In genomic region chr14:92581966-92582566, GRCh38 we compare ENCODE assay signal across 22 cellular contexts.
A peak's percentile ranks its signal among the peaks of the same experiment; 100 is the strongest.
DNase-seq lines count a peak whose midpoint lies in the region; ATAC-seq and TF ChIP-seq lines count a peak whose summit lies in the region.
"Had no signal": no experiment of that assay in that cellular context is flagged by ENCODE, and none has a peak within 500 bp of the region (broad histone marks: within the 10 kb centered on the region; RNA-seq: fewer than 3 reads in every experiment).

No MANE protein-coding gene starts in this region.

- H3K4me3 ChIP-seq in BLaER1 = no peak overlapping the region
- H3K4me3 ChIP-seq in GM12865 (ENCODE audit: low read depth, low read length) = no peak overlapping the region
- no peak overlapping the region for H3K4me3 ChIP-seq in smooth muscle cell
- H3K4me3 ChIP-seq: PC-9 had no signal

- no peak overlapping the region for H2AFZ ChIP-seq in smooth muscle cell (ENCODE audit: low read depth)
- H2AFZ ChIP-seq: PC-9 had no signal

- no peak for ATAC-seq in T-cell (replicated peaks in 1 of 4)
- ATAC-seq in naive thymus-derived CD8-positive, alpha-beta T cell = peak in 1 of 2 donors; percentile 17
- ATAC-seq in HG03469 (IDR thresholded peaks at IDR 0.05; ENCODE audit: unreplicated experiment) = no peak

- H3K9ac ChIP-seq in BLaER1 = no peak overlapping the region
- H3K9ac ChIP-seq in smooth muscle cell (ENCODE audit: low read depth) = no peak overlapping the region

- CTCF ChIA-PET in T-cell (lab: Charles Lee) = no interaction called here

- H3K27ac Mint-ChIP-seq in T-cell = peak overlapping the region; percentile 44 to 81
- H3K27ac Mint-ChIP-seq in naive thymus-derived CD8-positive, alpha-beta T cell = peak overlapping the region; percentile 61 to 92 (median 88)
- H3K27ac Mint-ChIP-seq: HFFc6; T-helper 2 cell treated with Interferon-gamma antibody and Interleukin-4, amounts not matched to agents 5 μg/mL and 100 μg/mL, for 36 hours; type B pancreatic cell had no signal

- H3K4me1 ChIP-seq in BLaER1 (peaks cover 83% of the 10 kb centered on the region), smooth muscle cell (ENCODE audit: low read depth) (no peaks in the 10 kb centered on the region)

- DNase-seq in GM12865 (ENCODE audit: low read depth) = peak; percentile 61
- no peak for DNase-seq in T-cell
- peak in 2 of 10 donors; percentile 38 to 43 for DNase-seq in naive thymus-derived CD8-positive, alpha-beta T cell
- no peak for DNase-seq in cerebellar cortex (ENCODE audit: low spot score)
- no peak for DNase-seq in cerebellum (ENCODE audit: low spot score)
- no peak for DNase-seq in smooth muscle cell (lab: John Stamatoyannopoulos, UW; ENCODE audit: unreplicated experiment)
- DNase-seq: activated CD8-positive, alpha-beta memory T cell treated with anti-CD3 and anti-CD28 coated beads, Interleukin-2, amount 50 U/mL, for 48 hours; activated naive CD4-positive, alpha-beta T cell; COR-L47; foreskin fibroblast; HFFc6; hypothalamus; kidney; NCI-H1436 treated with DMSO at 0.1 percent for 48 hours; NCI-H774; PC-9 had no signal

- H3K9me3 ChIP-seq in BLaER1 (peaks cover 6% of the 10 kb centered on the region), smooth muscle cell (replicated peaks; ENCODE audit: low read depth) (no peaks in the 10 kb centered on the region)

- H3K36me3 ChIP-seq in BLaER1 (peaks cover 32% of the 10 kb centered on the region), smooth muscle cell (ENCODE audit: low read depth) (no peaks in the 10 kb centered on the region)

- H3K4me3 Mint-ChIP-seq in T-cell = peak overlapping the region in 2 of 3 donors; percentile 31 to 69
- peak overlapping the region; percentile 16 to 77 (median 56) for H3K4me3 Mint-ChIP-seq in naive thymus-derived CD8-positive, alpha-beta T cell
- H3K4me3 Mint-ChIP-seq: dendritic cell treated with granulocyte-macrophage colony-stimulating factor and Interleukin-4, amounts not matched to agents 40 ng/mL and 50 ng/mL, for 4 days; HFFc6; neural crest cell; T-helper 2 cell treated with Interferon-gamma antibody and Interleukin-4, amounts not matched to agents 5 μg/mL and 100 μg/mL, for 36 hours; type B pancreatic cell had no signal

- peaks cover 90 to 94% (median 91%) of the 10 kb centered on the region in 3 donors for H3K4me1 Mint-ChIP-seq in T-cell
- H3K4me1 Mint-ChIP-seq in naive thymus-derived CD8-positive, alpha-beta T cell = peaks cover 58 to 99% (median 95%) of the 10 kb centered on the region in 4 donors
- H3K4me1 Mint-ChIP-seq: neural crest cell had no signal

- no peaks in the 10 kb centered on the region for H4K20me1 ChIP-seq in BLaER1
- H4K20me1 ChIP-seq in smooth muscle cell (ENCODE audit: low read depth) = no peaks in the 10 kb centered on the region

- no peaks in the 10 kb centered on the region for H3K79me2 ChIP-seq in smooth muscle cell (ENCODE audit: low read depth)

- no peak for TF ChIP-seq CTCF in GM12865 (IDR thresholded peaks at IDR 0.05; ENCODE audit: insufficient read depth, low read depth, low read length, missing control alignments)
- no peak for TF ChIP-seq CTCF in smooth muscle cell (IDR thresholded peaks at IDR 0.05; ENCODE audit: borderline replicate concordance, insufficient read depth, poor library complexity, severe bottlenecking)

- no peaks in the 10 kb centered on the region for H3K27me3 ChIP-seq in BLaER1
- no peaks in the 10 kb centered on the region for H3K27me3 ChIP-seq in smooth muscle cell (ENCODE audit: low read depth)

- peaks cover 5% of the 10 kb centered on the region for H3F3A ChIP-seq in smooth muscle cell (ENCODE audit: low read depth)

- H3K9me3 Mint-ChIP-seq in T-cell = peaks cover 0 to 6% (median 0%) of the 10 kb centered on the region in 3 donors
- H3K9me3 Mint-ChIP-seq in naive thymus-derived CD8-positive, alpha-beta T cell = peaks cover 0 to 2% (median 0%) of the 10 kb centered on the region in 9 donors
- H3K9me3 Mint-ChIP-seq: dendritic cell treated with granulocyte-macrophage colony-stimulating factor and Interleukin-4, amounts not matched to agents 40 ng/mL and 50 ng/mL, for 4 days; HFFc6; neural crest cell; T-helper 2 cell treated with Interferon-gamma antibody and Interleukin-4, amounts not matched to agents 5 μg/mL and 100 μg/mL, for 36 hours; type B pancreatic cell had no signal

- H3K27ac ChIP-seq in BLaER1 (peak overlapping the region; percentile 32; the same call in 1 of the 2 replicates), smooth muscle cell (ENCODE audit: low read depth) (no peak overlapping the region)
- H3K27ac ChIP-seq: PC-9 had no signal

- POLR2A ChIA-PET in T-cell (lab: Charles Lee) = interaction anchor here in 1 of 2 donors (0.7 kb wide), 1 partner anchor 33 kb away, joined by 9 read pairs; no protein-coding TSS in a partner anchor
- POLR2A ChIA-PET in naive thymus-derived CD8-positive, alpha-beta T cell (lab: Charles Lee) = interaction anchor here (1.6 kb wide), 1 partner anchor 69 kb away, joined by 5 read pairs; no protein-coding TSS in a partner anchor

- no peaks in the 10 kb centered on the region for H3K27me3 Mint-ChIP-seq in T-cell
- H3K27me3 Mint-ChIP-seq in naive thymus-derived CD8-positive, alpha-beta T cell = no peaks in the 10 kb centered on the region
- H3K27me3 Mint-ChIP-seq: dendritic cell treated with granulocyte-macrophage colony-stimulating factor and Interleukin-4, amounts not matched to agents 40 ng/mL and 50 ng/mL, for 4 days; type B pancreatic cell had no signal

- 93% methylated on average over 11 of the region's 11 CpGs for WGBS in smooth muscle cell (ENCODE audit: low lambda C conversion rate)

- H3K4me2 ChIP-seq in BLaER1 = peak overlapping the region; percentile 50
- no peak overlapping the region for H3K4me2 ChIP-seq in smooth muscle cell
- H3K4me2 ChIP-seq: PC-9 had no signal

- peaks cover 20% of the 10 kb centered on the region for H3K36me3 Mint-ChIP-seq in T-cell
- peaks cover 0 to 26% (median 11%) of the 10 kb centered on the region in 3 donors for H3K36me3 Mint-ChIP-seq in naive thymus-derived CD8-positive, alpha-beta T cell
